In the genomic region with DNA sequence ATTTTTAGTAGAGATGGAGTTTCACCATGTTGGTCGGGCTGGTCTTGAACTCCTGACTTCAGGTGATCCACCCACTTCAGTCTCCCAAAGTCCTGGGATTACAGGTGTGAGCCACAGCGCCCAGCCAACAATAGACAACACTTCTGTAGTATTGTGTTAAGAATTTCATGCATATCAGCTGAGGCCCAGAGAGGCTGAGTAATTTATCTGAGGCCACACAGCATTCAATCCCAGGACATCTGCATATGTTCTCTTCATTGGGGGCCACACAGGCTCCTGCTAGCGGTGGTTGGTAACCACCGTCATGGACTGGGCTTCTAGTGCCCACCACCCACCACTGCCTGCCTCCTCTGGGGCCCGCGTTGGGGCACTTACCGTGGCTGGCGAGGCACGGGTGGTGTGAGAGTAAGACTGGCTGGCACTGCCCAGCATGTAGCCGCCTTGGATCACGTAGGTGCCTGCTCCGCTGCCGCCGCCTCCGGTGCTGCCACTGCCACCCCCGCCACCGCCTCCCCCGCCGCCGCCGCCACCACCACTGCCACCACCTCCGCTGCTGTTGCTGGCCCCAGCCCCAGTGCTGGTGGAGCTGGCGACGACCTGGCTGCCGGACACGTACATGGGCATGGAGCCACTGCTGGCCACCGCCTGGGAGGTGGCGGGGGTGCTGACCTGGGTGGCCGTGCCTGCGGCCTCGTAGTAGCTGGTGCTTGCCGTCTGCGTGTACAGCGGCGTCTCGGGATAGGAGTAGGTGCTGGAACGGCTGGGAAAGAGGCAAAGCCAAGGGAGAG, we compare ENCODE assay signal across 2 cellular contexts.
TF ChIP-seq lines count a peak whose summit lies in the region.

No MANE protein-coding gene starts in this region.

TF ChIP-seq in HCT116, 20 proteins besides CTCF, POLR2A, EP300 and RAD21:
- TF ChIP-seq CBX3 (IDR thresholded peaks at IDR 0.05; ENCODE audit: low read depth) (no peak), ZFX (IDR thresholded peaks at IDR 0.05) (no peak), CEBPB (IDR thresholded peaks at IDR 0.05; ENCODE audit: low read depth) (no peak), SRF (IDR thresholded peaks at IDR 0.05; ENCODE audit: low read depth) (no peak), FOSL1 (IDR thresholded peaks at IDR 0.05; ENCODE audit: low read depth) (no peak), ATF3 (IDR thresholded peaks at IDR 0.05) (no peak), JUND (IDR thresholded peaks at IDR 0.05) (no peak), ELF1 (IDR thresholded peaks at IDR 0.05; ENCODE audit: borderline replicate concordance, low read depth) (no peak), TCF7L2 (IDR thresholded peaks at IDR 0.05; ENCODE audit: borderline replicate concordance, extremely low read depth, insufficient read depth, insufficient read length) (no peak)

TF ChIP-seq in WTC11, 78 proteins besides CTCF, POLR2A, EP300 and RAD21 (continues in another document):
- TF ChIP-seq, protein P1, sequence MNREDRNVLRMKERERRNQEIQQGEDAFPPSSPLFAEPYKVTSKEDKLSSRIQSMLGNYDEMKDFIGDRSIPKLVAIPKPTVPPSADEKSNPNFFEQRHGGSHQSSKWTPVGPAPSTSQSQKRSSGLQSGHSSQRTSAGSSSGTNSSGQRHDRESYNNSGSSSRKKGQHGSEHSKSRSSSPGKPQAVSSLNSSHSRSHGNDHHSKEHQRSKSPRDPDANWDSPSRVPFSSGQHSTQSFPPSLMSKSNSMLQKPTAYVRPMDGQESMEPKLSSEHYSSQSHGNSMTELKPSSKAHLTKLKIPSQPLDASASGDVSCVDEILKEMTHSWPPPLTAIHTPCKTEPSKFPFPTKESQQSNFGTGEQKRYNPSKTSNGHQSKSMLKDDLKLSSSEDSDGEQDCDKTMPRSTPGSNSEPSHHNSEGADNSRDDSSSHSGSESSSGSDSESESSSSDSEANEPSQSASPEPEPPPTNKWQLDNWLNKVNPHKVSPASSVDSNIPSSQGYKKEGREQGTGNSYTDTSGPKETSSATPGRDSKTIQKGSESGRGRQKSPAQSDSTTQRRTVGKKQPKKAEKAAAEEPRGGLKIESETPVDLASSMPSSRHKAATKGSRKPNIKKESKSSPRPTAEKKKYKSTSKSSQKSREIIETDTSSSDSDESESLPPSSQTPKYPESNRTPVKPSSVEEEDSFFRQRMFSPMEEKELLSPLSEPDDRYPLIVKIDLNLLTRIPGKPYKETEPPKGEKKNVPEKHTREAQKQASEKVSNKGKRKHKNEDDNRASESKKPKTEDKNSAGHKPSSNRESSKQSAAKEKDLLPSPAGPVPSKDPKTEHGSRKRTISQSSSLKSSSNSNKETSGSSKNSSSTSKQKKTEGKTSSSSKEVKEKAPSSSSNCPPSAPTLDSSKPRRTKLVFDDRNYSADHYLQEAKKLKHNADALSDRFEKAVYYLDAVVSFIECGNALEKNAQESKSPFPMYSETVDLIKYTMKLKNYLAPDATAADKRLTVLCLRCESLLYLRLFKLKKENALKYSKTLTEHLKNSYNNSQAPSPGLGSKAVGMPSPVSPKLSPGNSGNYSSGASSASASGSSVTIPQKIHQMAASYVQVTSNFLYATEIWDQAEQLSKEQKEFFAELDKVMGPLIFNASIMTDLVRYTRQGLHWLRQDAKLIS (CRISPR knock-in tag; IDR thresholded peaks at IDR 0.05; ENCODE audit: borderline replicate concordance) = no peak
- TF ChIP-seq AR (CRISPR knock-in tag; IDR thresholded peaks at IDR 0.05) = no peak
- no peak for TF ChIP-seq ARID4B (CRISPR knock-in tag; IDR thresholded peaks at IDR 0.05; ENCODE audit: borderline replicate concordance)
- no peak for TF ChIP-seq NFYB (CRISPR knock-in tag; conservative IDR thresholded peaks at IDR 0.05; ENCODE audit: low read depth)
- no peak for TF ChIP-seq TCF7 (CRISPR knock-in tag; IDR thresholded peaks at IDR 0.05; ENCODE audit: low read depth)
- TF ChIP-seq GRHL2 (CRISPR knock-in tag; IDR thresholded peaks at IDR 0.05; ENCODE audit: insufficient replicate concordance, severe bottlenecking) = no peak
- no peak for TF ChIP-seq CREM (CRISPR knock-in tag; IDR thresholded peaks at IDR 0.05)
- TF ChIP-seq MYBL2 (CRISPR knock-in tag; IDR thresholded peaks at IDR 0.05) = no peak
- no peak for TF ChIP-seq JUN (CRISPR knock-in tag; IDR thresholded peaks at IDR 0.05)
- TF ChIP-seq ZNF317 (CRISPR knock-in tag; IDR thresholded peaks at IDR 0.05; ENCODE audit: borderline replicate concordance, low read depth) = no peak
- no peak for TF ChIP-seq PRRX2 (CRISPR knock-in tag; IDR thresholded peaks at IDR 0.05)
- no peak for TF ChIP-seq RORB (CRISPR knock-in tag; IDR thresholded peaks at IDR 0.05)
- TF ChIP-seq, protein P2, sequence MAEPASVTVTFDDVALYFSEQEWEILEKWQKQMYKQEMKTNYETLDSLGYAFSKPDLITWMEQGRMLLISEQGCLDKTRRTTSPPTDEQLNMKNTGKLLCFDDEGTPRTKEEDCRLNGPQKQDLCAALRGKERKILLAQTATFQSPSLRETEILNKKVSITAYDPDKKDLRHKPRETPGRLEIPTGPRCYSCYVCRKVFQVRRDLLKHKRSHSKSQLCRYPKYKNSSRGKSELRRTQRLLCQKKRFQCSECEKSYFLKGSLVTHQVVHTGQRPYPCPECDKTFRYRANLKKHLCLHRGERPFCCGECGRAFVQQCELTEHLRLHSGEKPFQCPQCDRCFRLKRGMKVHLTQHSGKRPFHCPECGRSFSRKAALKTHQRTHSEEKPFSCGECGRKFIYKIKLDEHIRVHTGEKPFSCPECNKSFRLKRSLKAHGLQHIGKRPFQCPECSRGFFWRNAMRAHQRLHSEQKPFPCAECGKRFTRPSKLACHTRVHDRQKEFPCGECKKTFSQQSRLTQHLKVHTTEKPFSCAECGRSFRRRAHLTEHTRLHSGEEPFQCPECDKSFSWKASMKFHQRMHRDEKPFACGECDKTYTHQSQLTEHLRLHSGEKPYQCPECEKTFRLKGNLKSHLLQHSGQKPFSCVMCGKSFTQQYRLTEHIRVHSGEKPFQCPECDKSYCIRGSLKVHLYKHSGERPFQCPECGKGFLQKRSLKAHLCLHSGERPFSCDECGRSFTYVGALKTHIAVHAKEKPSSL (CRISPR knock-in tag; conservative IDR thresholded peaks at IDR 0.05) = no peak
- TF ChIP-seq, protein P3, sequence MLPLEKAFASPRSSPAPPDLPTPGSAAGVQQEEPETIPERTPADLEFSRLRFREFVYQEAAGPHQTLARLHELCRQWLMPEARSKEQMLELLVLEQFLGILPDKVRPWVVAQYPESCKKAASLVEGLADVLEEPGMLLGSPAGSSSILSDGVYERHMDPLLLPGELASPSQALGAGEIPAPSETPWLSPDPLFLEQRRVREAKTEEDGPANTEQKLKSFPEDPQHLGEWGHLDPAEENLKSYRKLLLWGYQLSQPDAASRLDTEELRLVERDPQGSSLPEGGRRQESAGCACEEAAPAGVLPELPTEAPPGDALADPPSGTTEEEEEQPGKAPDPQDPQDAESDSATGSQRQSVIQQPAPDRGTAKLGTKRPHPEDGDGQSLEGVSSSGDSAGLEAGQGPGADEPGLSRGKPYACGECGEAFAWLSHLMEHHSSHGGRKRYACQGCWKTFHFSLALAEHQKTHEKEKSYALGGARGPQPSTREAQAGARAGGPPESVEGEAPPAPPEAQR (CRISPR knock-in tag; IDR thresholded peaks at IDR 0.05) = no peak
- no peak for TF ChIP-seq TEAD4 (CRISPR knock-in tag; IDR thresholded peaks at IDR 0.05)
- no peak for TF ChIP-seq GTF2I (CRISPR knock-in tag; conservative IDR thresholded peaks at IDR 0.05)
- no peak for TF ChIP-seq PRDM15 (CRISPR knock-in tag; IDR thresholded peaks at IDR 0.05)
- no peak for TF ChIP-seq RELA (CRISPR knock-in tag; IDR thresholded peaks at IDR 0.05; ENCODE audit: borderline replicate concordance)
- TF ChIP-seq, protein P4, sequence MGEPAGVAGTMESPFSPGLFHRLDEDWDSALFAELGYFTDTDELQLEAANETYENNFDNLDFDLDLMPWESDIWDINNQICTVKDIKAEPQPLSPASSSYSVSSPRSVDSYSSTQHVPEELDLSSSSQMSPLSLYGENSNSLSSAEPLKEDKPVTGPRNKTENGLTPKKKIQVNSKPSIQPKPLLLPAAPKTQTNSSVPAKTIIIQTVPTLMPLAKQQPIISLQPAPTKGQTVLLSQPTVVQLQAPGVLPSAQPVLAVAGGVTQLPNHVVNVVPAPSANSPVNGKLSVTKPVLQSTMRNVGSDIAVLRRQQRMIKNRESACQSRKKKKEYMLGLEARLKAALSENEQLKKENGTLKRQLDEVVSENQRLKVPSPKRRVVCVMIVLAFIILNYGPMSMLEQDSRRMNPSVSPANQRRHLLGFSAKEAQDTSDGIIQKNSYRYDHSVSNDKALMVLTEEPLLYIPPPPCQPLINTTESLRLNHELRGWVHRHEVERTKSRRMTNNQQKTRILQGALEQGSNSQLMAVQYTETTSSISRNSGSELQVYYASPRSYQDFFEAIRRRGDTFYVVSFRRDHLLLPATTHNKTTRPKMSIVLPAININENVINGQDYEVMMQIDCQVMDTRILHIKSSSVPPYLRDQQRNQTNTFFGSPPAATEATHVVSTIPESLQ (CRISPR knock-in tag; IDR thresholded peaks at IDR 0.05) = no peak
